ENCODE assay signal across 8 cellular contexts in genomic region chr1:109821221-109821669, GRCh38. TPM values are rescaled to one million over a fixed set of nuclear protein-coding genes. Genes with fewer than 3 reads are reported as not detected.
DNase-seq lines count a peak whose midpoint lies in the region; ATAC-seq, FAIRE-seq and TF ChIP-seq lines count a peak whose summit lies in the region.

No MANE protein-coding gene starts in this region.

- H3K9me3 Mint-ChIP-seq in activated naive CD8-positive, alpha-beta T cell treated with anti-CD3 and anti-CD28 coated beads, Interleukin-2, amount 50 U/mL, for 24 hours = no peaks in the 10 kb centered on the region

- FAIRE-seq in urothelium cell line (lab: Jason Lieb, UNC) (no peak), D721Med (lab: Jason Lieb, UNC) (no peak)

- TF ChIP-seq CTCF in D721Med (IDR thresholded peaks at IDR 0.05; ENCODE audit: insufficient read depth, missing control alignments) = no peak

- DNase-seq in A172 (ENCODE audit: low spot score) = peak; percentile 94
- peak; percentile 90 for DNase-seq in HPDE6-E6E7 (ENCODE audit: extremely low spot score)
- peak; percentile 48 for DNase-seq in activated naive CD8-positive, alpha-beta T cell treated with anti-CD3 and anti-CD28 coated beads, Interleukin-2, amount 50 U/mL, for 24 hours
- peak; percentile 54 for DNase-seq in islet precursor cell
- peak; percentile 96 for DNase-seq in urothelium cell line (ENCODE audit: low spot score)
- DNase-seq in NCI-H69 (lab: John Stamatoyannopoulos, UW) = no peak
- DNase-seq in D721Med (ENCODE audit: insufficient read length, low spot score) = no peak
- DNase-seq in COLO829 (ENCODE audit: low spot score) = no peak

- peak; percentile 68 for ATAC-seq in activated naive CD8-positive, alpha-beta T cell treated with anti-CD3 and anti-CD28 coated beads, Interleukin-2, amount 50 U/mL, for 24 hours

- no peaks in the 10 kb centered on the region for H3K36me3 Mint-ChIP-seq in activated naive CD8-positive, alpha-beta T cell treated with anti-CD3 and anti-CD28 coated beads, Interleukin-2, amount 50 U/mL, for 24 hours (ENCODE audit: low read depth)

- peaks cover 40% of the 10 kb centered on the region for H3K4me1 Mint-ChIP-seq in activated naive CD8-positive, alpha-beta T cell treated with anti-CD3 and anti-CD28 coated beads, Interleukin-2, amount 50 U/mL, for 24 hours

- no peak overlapping the region for H3K27ac Mint-ChIP-seq in activated naive CD8-positive, alpha-beta T cell treated with anti-CD3 and anti-CD28 coated beads, Interleukin-2, amount 50 U/mL, for 24 hours

- no peak overlapping the region for H3K4me3 Mint-ChIP-seq in activated naive CD8-positive, alpha-beta T cell treated with anti-CD3 and anti-CD28 coated beads, Interleukin-2, amount 50 U/mL, for 24 hours

- H3K27me3 Mint-ChIP-seq in activated naive CD8-positive, alpha-beta T cell treated with anti-CD3 and anti-CD28 coated beads, Interleukin-2, amount 50 U/mL, for 24 hours = no peaks in the 10 kb centered on the region

RNA-seq across cellular contexts. Expression of gene EPS8L3, which starts 57.5 kb away (rescaled TPM):
- not detected in 2 replicates for total RNA-seq in A172 (2014; rRNA removed; shearing (Covaris generic))

Comparison
In these comparisons a context has a peak if more than half of its experiments do, and no peak if none do; other contexts are left out.
1. DNase-seq: peak in A172 (single experiment), HPDE6-E6E7 (single experiment), activated naive CD8-positive, alpha-beta T cell treated with anti-CD3 and anti-CD28 coated beads, Interleukin-2, amount 50 U/mL, for 24 hours (single experiment), islet precursor cell (single experiment) and urothelium cell line (single experiment); none in NCI-H69 (single experiment), D721Med (single experiment) and COLO829 (single experiment).